13 cellular contexts compared by ENCODE assay signal in the genomic region with DNA sequence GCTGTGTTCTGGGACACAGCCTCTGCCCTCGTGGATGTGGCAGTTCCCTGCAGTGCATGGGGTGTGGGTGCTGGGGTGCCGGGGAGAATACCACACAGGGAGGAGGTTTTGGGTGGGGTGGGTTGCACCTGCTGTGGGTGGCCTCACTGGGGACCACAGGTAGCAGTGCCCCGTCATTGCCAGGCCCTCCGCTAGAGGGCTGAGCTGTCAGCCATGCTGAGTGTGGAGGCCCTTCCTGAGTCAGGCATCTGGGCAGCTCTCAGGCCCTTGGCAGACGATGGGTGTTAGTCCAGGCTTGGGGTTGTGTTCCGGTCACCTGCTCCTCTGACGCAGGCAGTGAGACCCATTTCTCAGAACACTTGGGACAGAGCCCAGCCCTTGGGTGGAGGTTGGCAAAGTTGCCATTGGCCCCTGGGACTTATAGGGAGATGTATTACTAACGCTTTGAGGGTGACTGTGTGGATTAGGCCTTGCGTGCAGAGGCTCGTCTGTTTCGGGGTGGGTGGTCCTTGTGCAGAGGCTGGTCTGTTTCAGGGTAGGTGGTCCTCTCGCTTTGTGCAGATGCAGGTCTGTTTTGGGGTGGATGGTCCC. TPM values are rescaled to one million over a fixed set of nuclear protein-coding genes. Genes with fewer than 3 reads are reported as not detected.
DNase-seq lines count a peak whose midpoint lies in the region; ATAC-seq and TF ChIP-seq lines count a peak whose summit lies in the region.
"Had no signal": no experiment of that assay in that cellular context is flagged by ENCODE, and none has a peak within 500 bp of the region (broad histone marks: within the 10 kb centered on the region; RNA-seq: fewer than 3 reads in every experiment).

No MANE protein-coding gene starts in this region.

- CTCF ChIA-PET in RWPE1 (lab: Yijun Ruan, JAX), result interaction anchor here (0.6 to 0.8 kb wide), 2 partner anchors 10 to 22 kb away, joined by 3 to 4 read pairs; no protein-coding TSS in a partner anchor

- ATAC-seq in HG03139 (IDR thresholded peaks at IDR 0.05; ENCODE audit: unreplicated experiment), result no peak
- ATAC-seq: activated T-helper 17 cell treated with anti-CD3 and anti-CD28 coated beads, Interleukin-2, amount 50 U/mL, for 72 hours had no signal

- H3K36me3 ChIP-seq in GM06990 (ENCODE audit: control insufficient read depth, insufficient read depth, low read length), result peaks cover 35% of the 10 kb centered on the region

- no peaks in the 10 kb centered on the region for H3K27me3 ChIP-seq in GM06990 (replicated peaks; ENCODE audit: control insufficient read depth, insufficient read depth, low read length)
- H3K27me3 ChIP-seq: vagina had no signal

- TF ChIP-seq CTCF in GM06990 (IDR thresholded peaks at IDR 0.05; ENCODE audit: insufficient read depth, low read length, poor library complexity, severe bottlenecking), result peak; percentile 25
- TF ChIP-seq CTCF in RWPE1 (conservative IDR thresholded peaks at IDR 0.05; ENCODE audit: low read depth), result no peak; the same call in 1 of the 2 replicates

- no peak overlapping the region for H3K4me3 ChIP-seq in GM06990 (replicated peaks; ENCODE audit: low read depth, low read length)
- H3K4me3 ChIP-seq: vagina had no signal

- H3K27ac ChIP-seq in RWPE1, result peak overlapping the region; percentile 65
- H3K27ac ChIP-seq: vagina had no signal

- DNase-seq in GM06990 (ENCODE audit: extremely low read depth, insufficient read length), result no peak
- DNase-seq in RWPE1 (ENCODE audit: low spot score), result no peak
- DNase-seq in fibroblast of gingiva (ENCODE audit: low read depth), result peak; percentile 78
- peak; percentile 25 for DNase-seq in myocyte (ENCODE audit: low read depth)
- no peak for DNase-seq in HT-29 (ENCODE audit: low spot score)
- no peak for DNase-seq in DMS 273 treated with DMSO at 0.1 percent for 48 hours (lab: John Stamatoyannopoulos, UW)
- DNase-seq in cerebellar cortex (ENCODE audit: low spot score), result no peak
- DNase-seq: activated CD4-positive, alpha-beta T cell treated with anti-CD3 and anti-CD28 coated beads, Interleukin-2, amount 10 ng/mL, durations not matched to agents 7 days and 5 days; NCI-H1048; NCI-H2227 treated with DMSO at 0.1 percent for 48 hours had no signal

- POLR2A ChIA-PET in RWPE1 (lab: Yijun Ruan, JAX; ENCODE audit: low non-redundant PET), result no interaction called here

RNA-seq across cellular contexts. Expression of a gene that starts 23.9 kb away (rescaled TPM):
- total RNA-seq in myocyte, result 32.2 and 40.8 TPM in 2 replicates
- 19.6 TPM for polyA plus RNA-seq in myocyte (2012)
- total RNA-seq in HT-29 (2014; rRNA removed; shearing (Covaris generic)), result 33.9 and 51.3 TPM in 2 replicates

RNA-seq across cellular contexts. Expression of a gene that starts 24.2 kb away (rescaled TPM):
- total RNA-seq in myocyte, result 1.2 and 1.7 TPM in 2 replicates
- polyA plus RNA-seq in myocyte (2012), result 4.7 TPM
- total RNA-seq in HT-29 (2014; rRNA removed; shearing (Covaris generic)), result 14.7 and 17.2 TPM in 2 replicates

Comparison
In these comparisons a context has a peak if more than half of its experiments do, and no peak if none do; other contexts are left out.
1. DNase-seq: peak in fibroblast of gingiva (single experiment) and myocyte (single experiment); none in GM06990 (single experiment), RWPE1 (single experiment), HT-29 (single experiment), DMS 273 treated with DMSO at 0.1 percent for 48 hours (single experiment) and cerebellar cortex (single experiment).